2 cellular contexts compared by ENCODE assay signal in genomic region chr11:112249871-112250590, GRCh38.
TF ChIP-seq lines count a peak whose summit lies in the region.

No MANE protein-coding gene starts in this region.

TF ChIP-seq in HEK293T, 16 proteins besides CTCF, POLR2A, EP300 and RAD21:
- TF ChIP-seq CTBP1 (IDR thresholded peaks at IDR 0.05; ENCODE audit: borderline replicate concordance) = no peak
- TF ChIP-seq PKNOX1 (IDR thresholded peaks at IDR 0.05) = peak; percentile 67

TF ChIP-seq in GM23338, 12 proteins besides CTCF, POLR2A, EP300 and RAD21:
- TF ChIP-seq ZNF462 (CRISPR knock-in tag; IDR thresholded peaks at IDR 0.05) = no peak
